ENCODE assay signal across 18 cellular contexts in the genomic region with DNA sequence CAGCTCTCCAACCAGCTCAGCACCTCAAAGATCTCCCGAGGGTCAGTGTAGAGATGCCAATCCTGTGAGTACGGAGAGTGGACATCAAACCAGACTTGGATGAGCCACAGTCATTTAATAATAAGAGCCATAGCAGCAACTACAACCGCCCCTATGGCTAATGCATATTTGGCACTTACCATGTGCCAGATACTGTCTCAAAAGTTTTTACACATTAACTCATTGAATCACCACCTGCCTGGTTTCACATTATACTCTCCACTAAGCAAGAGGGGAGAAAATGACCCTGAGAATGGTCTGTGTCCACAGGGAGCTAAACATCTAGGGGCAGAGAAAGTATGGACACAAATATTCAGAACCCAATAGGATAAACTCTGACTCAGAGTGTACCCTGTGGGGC. TPM values are rescaled to one million over a fixed set of nuclear protein-coding genes. Genes with fewer than 3 reads are reported as not detected.
DNase-seq lines count a peak whose midpoint lies in the region; ATAC-seq and TF ChIP-seq lines count a peak whose summit lies in the region.
"Had no signal": no experiment of that assay in that cellular context is flagged by ENCODE, and none has a peak within 500 bp of the region (broad histone marks: within the 10 kb centered on the region; RNA-seq: fewer than 3 reads in every experiment).

No MANE protein-coding gene starts in this region.

- no peak overlapping the region for H3K4me3 ChIP-seq in CD8-positive, alpha-beta T cell (ENCODE audit: low read depth, low read length)
- peak overlapping the region in 1 of 2 experiments; percentile 14 for H3K4me3 ChIP-seq in mesenchymal stem cell (ENCODE audit: insufficient read depth in 1 of 2, low read depth in 1 of 2, low read length in 2 of 2)
- H3K4me3 ChIP-seq: GM23338 had no signal

- H4K8ac ChIP-seq in mesenchymal stem cell (ENCODE audit: low read length), result no peak overlapping the region

- H3K4me1 Mint-ChIP-seq in CD8-positive, alpha-beta T cell (ENCODE audit: low read depth), result peaks cover 42% of the 10 kb centered on the region
- H3K4me1 Mint-ChIP-seq in activated T-helper 2 cell treated with anti-CD3 and anti-CD28 coated beads, Interferon-gamma antibody, Interleukin-2, Interleukin-4, amounts not matched to agents 10 μg/mL and 5 μg/mL and 100 μg/mL, durations not matched to agents 14 hours and 24 hours and 36 hours (ENCODE audit: low read depth), result peaks cover 40% of the 10 kb centered on the region

- CTCF ChIA-PET in CD8-positive, alpha-beta T cell (lab: Charles Lee), result interaction anchor here (1.1 to 9.4 kb wide), 7 partner anchors 11 to 125 kb away, joined by 4 to 215 read pairs (median 20); partner anchors contain the start of genes ABCB6, DNAJB2, NHEJ1 and ZFAND2B

- H2BK15ac ChIP-seq in mesenchymal stem cell (ENCODE audit: low read depth, poor library complexity, severe bottlenecking), result no peak overlapping the region

- intact Hi-C loops in CD8-positive, alpha-beta T cell (cut with DNase I, micrococcal nuclease), result no loop called here
- intact Hi-C loops in activated T-helper 2 cell treated with anti-CD3 and anti-CD28 coated beads, Interferon-gamma antibody, Interleukin-2, Interleukin-4, amounts not matched to agents 10 μg/mL and 5 μg/mL and 100 μg/mL, durations not matched to agents 14 hours and 24 hours and 36 hours (cut with micrococcal nuclease), result loop anchor here (10.0 kb wide), 1 partner anchor 371 kb away; the partner anchor contains the start of genes CHPF and TMEM198

- H2BK12ac ChIP-seq in mesenchymal stem cell (ENCODE audit: low read length in 2 of 2), result no peak overlapping the region

- H3K36me3 ChIP-seq in CD8-positive, alpha-beta T cell (ENCODE audit: insufficient read depth, low read length), result peaks cover 11% of the 10 kb centered on the region
- H3K36me3 ChIP-seq in mesenchymal stem cell (ENCODE audit: control insufficient read depth in 1 of 2, insufficient read depth in 2 of 2, low read depth in 1 of 2, low read length in 2 of 2), result peaks cover 26 to 38% of the 10 kb centered on the region in 2 experiments

- peaks cover 58% of the 10 kb centered on the region for H3K36me3 Mint-ChIP-seq in CD8-positive, alpha-beta T cell
- H3K36me3 Mint-ChIP-seq in activated T-helper 2 cell treated with anti-CD3 and anti-CD28 coated beads, Interferon-gamma antibody, Interleukin-2, Interleukin-4, amounts not matched to agents 10 μg/mL and 5 μg/mL and 100 μg/mL, durations not matched to agents 14 hours and 24 hours and 36 hours (ENCODE audit: low read depth), result peaks cover 38% of the 10 kb centered on the region

- H3K27me3 ChIP-seq in CD8-positive, alpha-beta T cell (ENCODE audit: insufficient read depth, low read length), result no peaks in the 10 kb centered on the region
- no peaks in the 10 kb centered on the region for H3K27me3 ChIP-seq in mesenchymal stem cell (ENCODE audit: control insufficient read depth in 1 of 2, insufficient read depth in 1 of 2, low read length in 2 of 2)
- H3K27me3 ChIP-seq: foreskin keratinocyte had no signal

- WGBS in mesenchymal stem cell, result 93% methylated on average over 3 of the region's 3 CpGs

- peak overlapping the region; percentile 23 for H3K9ac ChIP-seq in mesenchymal stem cell (ENCODE audit: low read length)

- peak overlapping the region; percentile 60 for H3K27ac Mint-ChIP-seq in CD8-positive, alpha-beta T cell
- H3K27ac Mint-ChIP-seq in activated T-helper 2 cell treated with anti-CD3 and anti-CD28 coated beads, Interferon-gamma antibody, Interleukin-2, Interleukin-4, amounts not matched to agents 10 μg/mL and 5 μg/mL and 100 μg/mL, durations not matched to agents 14 hours and 24 hours and 36 hours, result no peak overlapping the region
- H3K27ac Mint-ChIP-seq: endodermal cell, GM23338 had no signal

- TF ChIP-seq CTCF in CD8-positive, alpha-beta T cell (IDR thresholded peaks at IDR 0.05), result no peak

- no peak overlapping the region for H3K27ac ChIP-seq in CD8-positive, alpha-beta T cell (ENCODE audit: low read depth, low read length)
- H3K27ac ChIP-seq in mesenchymal stem cell (ENCODE audit: low read length, poor library complexity, severe bottlenecking), result peak overlapping the region; percentile 30
- H3K27ac ChIP-seq: foreskin keratinocyte had no signal

- ATAC-seq in CD8-positive, alpha-beta T cell, result no peak
- no peak for ATAC-seq in GM18873 (IDR thresholded peaks at IDR 0.05; ENCODE audit: low FRiP score, unreplicated experiment)
- ATAC-seq: foreskin keratinocyte, GM23338, Panc1 had no signal

- H3K4me3 Mint-ChIP-seq in CD8-positive, alpha-beta T cell, result peak overlapping the region; percentile 42
- H3K4me3 Mint-ChIP-seq in activated T-helper 2 cell treated with anti-CD3 and anti-CD28 coated beads, Interferon-gamma antibody, Interleukin-2, Interleukin-4, amounts not matched to agents 10 μg/mL and 5 μg/mL and 100 μg/mL, durations not matched to agents 14 hours and 24 hours and 36 hours (ENCODE audit: low read depth), result peak overlapping the region; percentile 55
- H3K4me3 Mint-ChIP-seq: endodermal cell, GM23338 had no signal

- in situ Hi-C loops in ACHN (cut with HindIII; ENCODE audit: low pct_ligation_motif_present, low pct_unique_long_range_greater_than_20kb, low sequenced_read_pairs), result no loop called here

- H3K79me1 ChIP-seq in mesenchymal stem cell (replicated peaks; ENCODE audit: low read length, poor library complexity, severe bottlenecking), result peaks cover 10% of the 10 kb centered on the region

- H4K91ac ChIP-seq in mesenchymal stem cell (ENCODE audit: low read length), result no peak overlapping the region

- H3K18ac ChIP-seq in mesenchymal stem cell (ENCODE audit: low read depth in 1 of 2, low read length in 2 of 2), result no peak overlapping the region

- H3K4me1 ChIP-seq in CD8-positive, alpha-beta T cell (ENCODE audit: insufficient read depth, low read length), result peaks cover 39% of the 10 kb centered on the region
- peaks cover 17% of the 10 kb centered on the region for H3K4me1 ChIP-seq in mesenchymal stem cell (ENCODE audit: control insufficient read depth, insufficient read depth, low read depth, low read length)

- H2AFZ ChIP-seq in mesenchymal stem cell (ENCODE audit: low read depth, low read length), result no peak overlapping the region
- H2AFZ ChIP-seq: GM23338 had no signal

- H3K9me3 ChIP-seq in CD8-positive, alpha-beta T cell (ENCODE audit: low read length), result no peaks in the 10 kb centered on the region
- H3K9me3 ChIP-seq in mesenchymal stem cell (ENCODE audit: control insufficient read depth, low read length), result no peaks in the 10 kb centered on the region

- no peak overlapping the region for H3K14ac ChIP-seq in mesenchymal stem cell (ENCODE audit: low read length in 2 of 2)

- H3K4me2 ChIP-seq in mesenchymal stem cell (ENCODE audit: low read length, poor library complexity, severe bottlenecking), result no peak overlapping the region
- H3K4me2 ChIP-seq: GM23338 had no signal

- H3K27me3 Mint-ChIP-seq in CD8-positive, alpha-beta T cell (ENCODE audit: low read depth), result no peaks in the 10 kb centered on the region
- H3K27me3 Mint-ChIP-seq in activated T-helper 2 cell treated with anti-CD3 and anti-CD28 coated beads, Interferon-gamma antibody, Interleukin-2, Interleukin-4, amounts not matched to agents 10 μg/mL and 5 μg/mL and 100 μg/mL, durations not matched to agents 14 hours and 24 hours and 36 hours (ENCODE audit: low read depth), result no peaks in the 10 kb centered on the region

- DNase-seq in ACHN (peak; percentile 55), mesenchymal stem cell (no peak), NCI-H510A treated with DMSO at 0.1 percent for 48 hours (lab: John Stamatoyannopoulos, UW) (no peak), SK-N-DZ (ENCODE audit: low spot score) (no peak), iPS-NIHi11 (ENCODE audit: low spot score) (no peak)
- no peak for DNase-seq in CD8-positive, alpha-beta T cell
- DNase-seq in activated T-helper 2 cell treated with anti-CD3 and anti-CD28 coated beads, Interferon-gamma antibody, Interleukin-2, Interleukin-4, amounts not matched to agents 10 μg/mL and 5 μg/mL and 100 μg/mL, durations not matched to agents 14 hours and 24 hours and 36 hours (ENCODE audit: low spot score), result no peak
- DNase-seq: activated CD4-positive, CD25-positive, alpha-beta regulatory T cell; AML-193; endodermal cell; foreskin keratinocyte; NCI-H1930; NCI-H524 treated with DMSO at 0.1 percent for 48 hours; occipital lobe; stimulated activated naive CD4-positive, alpha-beta T cell had no signal

- POLR2A ChIA-PET in CD8-positive, alpha-beta T cell (lab: Charles Lee), result interaction anchor here (0.6 to 5.0 kb wide), 2 partner anchors 34 to 37 kb away, joined by 3 to 95 read pairs; partner anchors contain the start of gene ZFAND2B

- H3K9me3 Mint-ChIP-seq in CD8-positive, alpha-beta T cell, result no peaks in the 10 kb centered on the region
- H3K9me3 Mint-ChIP-seq in activated T-helper 2 cell treated with anti-CD3 and anti-CD28 coated beads, Interferon-gamma antibody, Interleukin-2, Interleukin-4, amounts not matched to agents 10 μg/mL and 5 μg/mL and 100 μg/mL, durations not matched to agents 14 hours and 24 hours and 36 hours, result no peaks in the 10 kb centered on the region
- H3K9me3 Mint-ChIP-seq: endodermal cell, GM23338 had no signal

- H2BK120ac ChIP-seq in mesenchymal stem cell (ENCODE audit: low read depth, low read length), result no peak overlapping the region

- no peak overlapping the region for H3K23ac ChIP-seq in mesenchymal stem cell (ENCODE audit: low read length in 2 of 2)

- no peak overlapping the region for H2BK5ac ChIP-seq in mesenchymal stem cell (ENCODE audit: low read depth, low read length, poor library complexity, severe bottlenecking)

- H2AK5ac ChIP-seq in mesenchymal stem cell (ENCODE audit: low read length, severe bottlenecking), result no peak overlapping the region

- no peak overlapping the region for H3K4ac ChIP-seq in mesenchymal stem cell (ENCODE audit: low read depth in 1 of 2, low read length in 2 of 2)

RNA-seq across cellular contexts. Expression of gene CNPPD1, which starts 2.6 kb away (rescaled TPM):
- 10 to 100 TPM; 41.0 to 46.0 TPM for total RNA-seq in CD8-positive, alpha-beta T cell
- total RNA-seq in activated T-helper 2 cell treated with anti-CD3 and anti-CD28 coated beads, Interferon-gamma antibody, Interleukin-2, Interleukin-4, amounts not matched to agents 10 μg/mL and 5 μg/mL and 100 μg/mL, durations not matched to agents 14 hours and 24 hours and 36 hours, result 56.6 and 58.5 TPM in 2 replicates
- 23.5 TPM for polyA plus RNA-seq in mesenchymal stem cell (2013, experiment 1 of 2)
- 22.7 TPM for polyA plus RNA-seq in mesenchymal stem cell (2013, experiment 2 of 2)
- polyA plus RNA-seq in SK-N-DZ (2014; cell fraction: cytosol; rRNA removed), result 56.2 and 60.6 TPM in 2 replicates
- polyA plus RNA-seq in SK-N-DZ (2014; cell fraction: nucleus; rRNA removed), result 38.7 and 46.6 TPM in 2 replicates

RNA-seq across cellular contexts. Expression of gene RETREG2, which starts 3.9 kb away (rescaled TPM):
- total RNA-seq in CD8-positive, alpha-beta T cell, result 10 to 100 TPM; 76.7 to 79.0 TPM
- total RNA-seq in activated T-helper 2 cell treated with anti-CD3 and anti-CD28 coated beads, Interferon-gamma antibody, Interleukin-2, Interleukin-4, amounts not matched to agents 10 μg/mL and 5 μg/mL and 100 μg/mL, durations not matched to agents 14 hours and 24 hours and 36 hours, result 52.5 and 57.4 TPM in 2 replicates
- polyA plus RNA-seq in mesenchymal stem cell (2013, experiment 1 of 2), result 46.4 TPM
- polyA plus RNA-seq in mesenchymal stem cell (2013, experiment 2 of 2), result 44.6 TPM
- polyA plus RNA-seq in SK-N-DZ (2014; cell fraction: cytosol; rRNA removed), result 70.9 and 75.3 TPM in 2 replicates
- polyA plus RNA-seq in SK-N-DZ (2014; cell fraction: nucleus; rRNA removed), result 59.0 and 78.6 TPM in 2 replicates

RNA-seq across cellular contexts. Expression of gene SLC23A3, which starts 4.3 kb away (rescaled TPM):
- total RNA-seq in CD8-positive, alpha-beta T cell, result under 1 TPM; 0.73 to 0.94 TPM
- 1.3 and 1.9 TPM in 2 replicates for total RNA-seq in activated T-helper 2 cell treated with anti-CD3 and anti-CD28 coated beads, Interferon-gamma antibody, Interleukin-2, Interleukin-4, amounts not matched to agents 10 μg/mL and 5 μg/mL and 100 μg/mL, durations not matched to agents 14 hours and 24 hours and 36 hours
- 0.25 TPM for polyA plus RNA-seq in mesenchymal stem cell (2013, experiment 1 of 2)
- polyA plus RNA-seq in mesenchymal stem cell (2013, experiment 2 of 2), result 0.25 TPM
- 0.12 and 0.27 TPM in 2 replicates for polyA plus RNA-seq in SK-N-DZ (2014; cell fraction: cytosol; rRNA removed)
- 2.8 and 3.0 TPM in 2 replicates for polyA plus RNA-seq in SK-N-DZ (2014; cell fraction: nucleus; rRNA removed)

RNA-seq across cellular contexts. Expression of gene NHEJ1, which starts 13.5 kb away (rescaled TPM):
- total RNA-seq in CD8-positive, alpha-beta T cell, result 1 to 10 TPM; 7.2 to 8.1 TPM
- 15.9 and 22.9 TPM in 2 replicates for total RNA-seq in activated T-helper 2 cell treated with anti-CD3 and anti-CD28 coated beads, Interferon-gamma antibody, Interleukin-2, Interleukin-4, amounts not matched to agents 10 μg/mL and 5 μg/mL and 100 μg/mL, durations not matched to agents 14 hours and 24 hours and 36 hours
- polyA plus RNA-seq in mesenchymal stem cell (2013, experiment 1 of 2), result 11.8 TPM
- polyA plus RNA-seq in mesenchymal stem cell (2013, experiment 2 of 2), result 11.1 TPM
- 33.1 and 34.2 TPM in 2 replicates for polyA plus RNA-seq in SK-N-DZ (2014; cell fraction: cytosol; rRNA removed)
- 13.9 and 14.7 TPM in 2 replicates for polyA plus RNA-seq in SK-N-DZ (2014; cell fraction: nucleus; rRNA removed)

RNA-seq across cellular contexts. Expression of gene ZFAND2B, which starts 32.4 kb away (rescaled TPM):
- 10 to 100 TPM; 74.3 to 78.7 TPM for total RNA-seq in CD8-positive, alpha-beta T cell
- 27.3 and 33.5 TPM in 2 replicates for total RNA-seq in activated T-helper 2 cell treated with anti-CD3 and anti-CD28 coated beads, Interferon-gamma antibody, Interleukin-2, Interleukin-4, amounts not matched to agents 10 μg/mL and 5 μg/mL and 100 μg/mL, durations not matched to agents 14 hours and 24 hours and 36 hours
- 24.7 TPM for polyA plus RNA-seq in mesenchymal stem cell (2013, experiment 1 of 2)
- polyA plus RNA-seq in mesenchymal stem cell (2013, experiment 2 of 2), result 28.6 TPM
- 41.2 and 56.3 TPM in 2 replicates for polyA plus RNA-seq in SK-N-DZ (2014; cell fraction: cytosol; rRNA removed)
- polyA plus RNA-seq in SK-N-DZ (2014; cell fraction: nucleus; rRNA removed), result 137 and 156 TPM in 2 replicates
